In the genomic region with DNA sequence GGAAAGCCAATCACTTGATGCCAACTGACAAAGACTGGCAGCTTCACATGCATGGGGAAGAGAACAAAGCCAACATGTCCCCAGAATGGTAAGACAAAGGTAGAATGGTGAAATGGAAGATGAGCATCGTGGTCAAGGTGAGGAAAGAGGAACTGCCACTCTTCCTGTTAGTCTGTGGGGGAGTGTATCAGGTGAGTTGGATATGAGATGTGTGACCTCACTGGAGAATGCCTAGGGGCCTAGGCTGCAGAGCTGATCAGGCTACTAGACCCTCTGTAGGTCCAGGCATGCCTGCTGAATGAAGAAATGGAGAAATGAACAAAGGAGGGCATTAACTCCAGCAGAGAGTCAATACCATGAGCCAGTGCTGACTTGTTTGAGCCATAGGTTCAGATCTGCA, we compare ENCODE assay signal across 26 cellular contexts.
"Had no signal": no experiment of that assay in that cellular context is flagged by ENCODE, and none has a peak within 500 bp of the region (broad histone marks: within the 10 kb centered on the region; RNA-seq: fewer than 3 reads in every experiment).

No MANE protein-coding gene starts in this region.

- H3K4me3 ChIP-seq: adrenal gland, body of pancreas, MG63 had no signal

- H3K4me3 Mint-ChIP-seq: activated CD8-positive, alpha-beta T cell treated with anti-CD3 and anti-CD28 coated beads, Interleukin-2, amount 10 ng/mL, durations not matched to agents 7 days and 5 days; activated naive CD8-positive, alpha-beta T cell treated with anti-CD3 and anti-CD28 coated beads, Interleukin-2, amount 10 ng/mL, durations not matched to agents 7 days and 5 days; T-helper 1 cell treated with Interleukin-12 subunit alpha and Interleukin-12 subunit beta and Interleukin-4 antibody, amounts not matched to agents 30 μg/mL and 1 μg/mL, for 36 hours had no signal

- H3K27ac Mint-ChIP-seq: activated CD8-positive, alpha-beta T cell treated with anti-CD3 and anti-CD28 coated beads, Interleukin-2, amount 10 ng/mL, durations not matched to agents 7 days and 5 days; activated naive CD8-positive, alpha-beta T cell treated with anti-CD3 and anti-CD28 coated beads, Interleukin-2, amount 10 ng/mL, durations not matched to agents 7 days and 5 days; T-helper 1 cell treated with Interleukin-12 subunit alpha and Interleukin-12 subunit beta and Interleukin-4 antibody, amounts not matched to agents 30 μg/mL and 1 μg/mL, for 36 hours had no signal

- H3K9me3 Mint-ChIP-seq: activated naive CD8-positive, alpha-beta T cell treated with anti-CD3 and anti-CD28 coated beads, Interleukin-2, amount 10 ng/mL, durations not matched to agents 7 days and 5 days; T-helper 1 cell treated with Interleukin-12 subunit alpha and Interleukin-12 subunit beta and Interleukin-4 antibody, amounts not matched to agents 30 μg/mL and 1 μg/mL, for 36 hours had no signal

- DNase-seq: activated CD4-positive, alpha-beta T cell treated with anti-CD3 and anti-CD28 coated beads for 4 hours; activated CD4-positive, alpha-beta T cell treated with anti-CD3 and anti-CD28 coated beads, Interleukin-2, amount 50 U/mL, for 4 hours; activated CD8-positive, alpha-beta memory T cell treated with anti-CD3 and anti-CD28 coated beads, Interleukin-2, amount 50 U/mL, for 48 hours; activated CD8-positive, alpha-beta T cell treated with anti-CD3 and anti-CD28 coated beads, Interleukin-2, amount 10 ng/mL, durations not matched to agents 7 days and 5 days; activated naive CD4-positive, alpha-beta T cell treated with anti-CD3 and anti-CD28 coated beads, Interleukin-2, amount 50 U/mL, for 16 hours; activated naive CD8-positive, alpha-beta T cell treated with anti-CD3 and anti-CD28 coated beads, Interleukin-2, amount 10 ng/mL, durations not matched to agents 7 days and 5 days; activated T-cell treated with anti-CD3 and anti-CD28 coated beads, Interleukin-2, amount 50 U/mL, for 1 hour; adrenal gland; anterior cingulate cortex; body of pancreas; MG63; MV-4-11; NCI-H1092 treated with DMSO at 0.1 percent for 48 hours; NCI-H1417 treated with DMSO at 0.1 percent for 48 hours; NCI-H1694; NCI-H2029; NCI-H2107; NCI-H2171 treated with DMSO at 0.1 percent for 48 hours; NCI-H226; NCI-H526; NCI-H774; Right ventricle myocardium superior; RPMI8226 had no signal

- H3K9me3 ChIP-seq: adrenal gland, body of pancreas, MG63 had no signal

- H3K36me3 Mint-ChIP-seq: activated naive CD8-positive, alpha-beta T cell treated with anti-CD3 and anti-CD28 coated beads, Interleukin-2, amount 10 ng/mL, durations not matched to agents 7 days and 5 days had no signal

- H3K4me1 ChIP-seq: body of pancreas had no signal

- H3K27ac ChIP-seq: adrenal gland, body of pancreas had no signal

- H3K27me3 ChIP-seq: adrenal gland, body of pancreas, MG63 had no signal

- H3K36me3 ChIP-seq: adrenal gland, MG63 had no signal

- ATAC-seq: activated CD4-positive, CD25-positive, alpha-beta regulatory T cell treated with anti-CD3 and anti-CD28 coated beads, Interleukin-2, amount 50 U/mL, for 24 hours; activated CD8-positive, alpha-beta T cell treated with anti-CD3 and anti-CD28 coated beads, Interleukin-2, amount 10 ng/mL, durations not matched to agents 7 days and 5 days; Panc1 had no signal
